Comparison of ENCODE assay signal across 10 cellular contexts in the genomic region with DNA sequence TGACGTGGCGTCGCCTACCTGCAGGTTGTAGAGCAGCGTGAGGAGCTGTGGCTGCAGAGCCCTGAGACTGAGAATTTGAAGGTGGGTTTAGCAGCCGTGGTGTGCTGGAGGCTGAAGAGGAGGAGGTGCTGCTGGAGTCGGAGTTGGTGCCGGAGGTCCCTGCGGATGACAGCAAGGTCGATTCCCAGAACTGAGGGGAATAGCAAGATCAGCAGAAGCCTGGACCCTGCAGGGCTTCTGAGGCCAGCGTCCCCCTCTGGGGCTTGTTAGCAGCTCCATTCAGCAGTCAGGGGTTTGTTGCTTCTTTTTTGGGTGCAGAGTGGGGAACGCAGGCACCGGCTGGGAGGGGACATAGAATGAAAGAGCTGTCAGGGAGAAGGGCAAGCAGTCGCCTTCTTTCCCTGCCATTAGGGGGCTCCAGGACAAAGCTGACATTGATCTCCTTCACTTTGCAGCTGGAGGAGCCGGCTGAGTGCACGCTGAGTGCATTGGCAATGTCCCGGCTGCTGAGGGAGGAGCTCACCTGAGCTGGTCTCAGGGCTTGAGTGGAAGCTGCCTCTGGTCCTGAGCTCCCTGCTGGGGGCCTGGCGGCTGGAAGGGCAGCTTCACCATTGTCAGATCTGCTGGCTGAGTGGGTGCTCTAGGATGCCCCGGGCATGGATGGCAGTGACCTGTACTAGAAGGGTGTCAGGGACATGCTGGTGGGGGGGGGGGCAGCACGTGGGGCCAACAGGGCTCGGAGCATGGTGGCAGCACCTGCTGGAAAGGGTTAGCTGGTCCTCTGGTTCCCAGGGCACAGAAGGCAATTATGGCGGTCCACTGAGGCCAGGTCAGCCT. TPM values are rescaled to one million over a fixed set of nuclear protein-coding genes. Genes with fewer than 3 reads are reported as not detected.
DNase-seq lines count a peak whose midpoint lies in the region; ATAC-seq and TF ChIP-seq lines count a peak whose summit lies in the region.
"Had no signal": no experiment of that assay in that cellular context is flagged by ENCODE, and none has a peak within 500 bp of the region (broad histone marks: within the 10 kb centered on the region; RNA-seq: fewer than 3 reads in every experiment).

No MANE protein-coding gene starts in this region.

- DNase-seq in Calu3 (peak; percentile 63), HK-2 (ENCODE audit: unreplicated experiment) (peak; percentile 24), SHP77 (lab: John Stamatoyannopoulos, UW) (peak; percentile 37 to 75), kidney tubule cell (ENCODE audit: low spot score) (peak; percentile 61), RKO (ENCODE audit: low spot score) (no peak), CD1c-positive myeloid dendritic cell (ENCODE audit: extremely low spot score) (no peak)
- DNase-seq: activated T-cell treated with anti-CD3 and anti-CD28 coated beads for 4 hours had no signal

- no peaks in the 10 kb centered on the region for H3K36me3 Mint-ChIP-seq in Calu3 (ENCODE audit: insufficient read depth, unreplicated experiment)

- no peaks in the 10 kb centered on the region for H3K9me3 Mint-ChIP-seq in Calu3 (ENCODE audit: low read depth, unreplicated experiment)

- intact Hi-C loops in Calu3 (cut with micrococcal nuclease; ENCODE audit: unreplicated experiment) = loop anchor here (5.0 kb wide), 3 partner anchors 89 to 299 kb away; partner anchors contain the start of gene ABO

- peaks cover 39% of the 10 kb centered on the region for H3K27me3 Mint-ChIP-seq in Calu3 (ENCODE audit: unreplicated experiment)

- no peak for ATAC-seq in HG03520 (IDR thresholded peaks at IDR 0.05; ENCODE audit: unreplicated experiment)
- no peak for ATAC-seq in GM18861 (IDR thresholded peaks at IDR 0.05; ENCODE audit: unreplicated experiment)

- TF ChIP-seq CTCF in Calu3 (IDR thresholded peaks at IDR 0.05; ENCODE audit: unreplicated experiment) = peak; percentile 29

- BruUV-seq in Calu3 (replicated peaks; lab: Mats Ljungman, UMichigan) = no TSS peak

- no peak overlapping the region for H3K4me3 Mint-ChIP-seq in Calu3 (ENCODE audit: low read depth, unreplicated experiment)

- no peak overlapping the region for H3K27ac Mint-ChIP-seq in Calu3 (ENCODE audit: unreplicated experiment)

- CTCF ChIA-PET in Calu3 (lab: Charles Lee) = interaction anchor here (0.8 to 3.8 kb wide), 7 partner anchors 51 to 298 kb away, joined by 3 to 46 read pairs (median 4); no protein-coding TSS in a partner anchor

- H3K4me1 Mint-ChIP-seq in Calu3 (ENCODE audit: low read depth, unreplicated experiment) = no peaks in the 10 kb centered on the region

RNA-seq across cellular contexts. Expression of gene OBP2B, which starts 20.8 kb away (rescaled TPM):
- total RNA-seq in Calu3 (2022) = not detected in 2 replicates
- total RNA-seq: liver had no signal

RNA-seq across cellular contexts. Expression of gene GBGT1, which starts 24.5 kb away (rescaled TPM):
- total RNA-seq in Calu3 (2022) = not detected in 2 replicates

Comparison
In these comparisons a context has a peak if more than half of its experiments do, and no peak if none do; other contexts are left out.
1. DNase-seq: peak in Calu3 (single experiment), HK-2 (single experiment), SHP77 (2 of 2) and kidney tubule cell (single experiment); none in RKO (single experiment) and CD1c-positive myeloid dendritic cell (single experiment).